14 cellular contexts compared by ENCODE assay signal in genomic region chr14:51431033-51431709, GRCh38.
DNase-seq lines count a peak whose midpoint lies in the region; ATAC-seq and TF ChIP-seq lines count a peak whose summit lies in the region.
"Had no signal": no experiment of that assay in that cellular context is flagged by ENCODE, and none has a peak within 500 bp of the region (broad histone marks: within the 10 kb centered on the region; RNA-seq: fewer than 3 reads in every experiment).

No MANE protein-coding gene starts in this region.

- no peak overlapping the region for H3K4me2 ChIP-seq in SK-N-SH

- H3K4me1 ChIP-seq in SK-N-SH (ENCODE audit: control insufficient read depth in 1 of 2, insufficient read depth in 2 of 2, low read depth in 1 of 2, low read length in 1 of 2) (peaks cover 4 to 16% of the 10 kb centered on the region in 2 experiments; a peak in 2 of 4 replicates), skeletal muscle tissue (ENCODE audit: control insufficient read depth in 3 of 3, insufficient read depth in 3 of 3, low read length in 3 of 3) (no peaks in the 10 kb centered on the region)

- TF ChIP-seq EP300 in SK-N-SH (IDR thresholded peaks at IDR 0.05; ENCODE audit: borderline replicate concordance in 1 of 2, low read depth in 1 of 2, low read length in 1 of 2): no peak

- H3K9me3 ChIP-seq in SK-N-SH: no peaks in the 10 kb centered on the region
- H3K9me3 ChIP-seq in skeletal muscle tissue (ENCODE audit: control insufficient read depth in 3 of 3, low read length in 3 of 3): no peaks in the 10 kb centered on the region
- no peaks in the 10 kb centered on the region for H3K9me3 ChIP-seq in WERI-Rb-1 (ENCODE audit: severe bottlenecking)
- H3K9me3 ChIP-seq: heart right ventricle had no signal

- no peak for TF ChIP-seq CTCF in SK-N-SH (IDR thresholded peaks at IDR 0.05)
- no peak for TF ChIP-seq CTCF in brain (conservative IDR thresholded peaks at IDR 0.05)
- TF ChIP-seq CTCF in WERI-Rb-1 (IDR thresholded peaks at IDR 0.05; ENCODE audit: low read depth, low read length): no peak

- H3K9me2 ChIP-seq in SK-N-SH: no peaks in the 10 kb centered on the region

- no peaks in the 10 kb centered on the region for H4K20me1 ChIP-seq in SK-N-SH (ENCODE audit: insufficient read depth)

- no peaks in the 10 kb centered on the region for H3K36me3 Mint-ChIP-seq in brain

- no peaks in the 10 kb centered on the region for H3K27me3 ChIP-seq in SK-N-SH (ENCODE audit: insufficient read depth)
- H3K27me3 ChIP-seq in skeletal muscle tissue (ENCODE audit: control insufficient read depth in 3 of 3, insufficient read depth in 3 of 3, low read length in 3 of 3): no peaks in the 10 kb centered on the region
- no peaks in the 10 kb centered on the region for H3K27me3 ChIP-seq in WERI-Rb-1 (ENCODE audit: insufficient read depth, low read depth, severe bottlenecking)
- H3K27me3 ChIP-seq: heart right ventricle had no signal

- H3K4me3 ChIP-seq in SK-N-SH (ENCODE audit: low read depth in 2 of 2, low read length in 1 of 2) (no peak overlapping the region), skeletal muscle tissue (ENCODE audit: low read length in 3 of 3) (no peak overlapping the region), WERI-Rb-1 (ENCODE audit: low read depth, low read length) (no peak overlapping the region)
- H3K4me3 ChIP-seq: coronary artery, heart right ventricle had no signal

- POLR2A ChIA-PET in SK-N-SH (lab: Yijun Ruan, JAX): no interaction called here

- no peak overlapping the region for H2AFZ ChIP-seq in SK-N-SH (ENCODE audit: low read depth)

- H3K79me2 ChIP-seq in SK-N-SH (ENCODE audit: insufficient read depth): no peaks in the 10 kb centered on the region

- peaks cover 0 to 4% (median 0%) of the 10 kb centered on the region in 5 experiments for H3K9me3 Mint-ChIP-seq in brain

- H3K27ac ChIP-seq in SK-N-SH (ENCODE audit: low read depth in 2 of 2, low read length in 1 of 2): no peak overlapping the region
- H3K27ac ChIP-seq in skeletal muscle tissue (ENCODE audit: low read depth, low read length): peak overlapping the region; percentile 33
- H3K27ac ChIP-seq in WERI-Rb-1: no peak overlapping the region
- H3K27ac ChIP-seq: 22Rv1, coronary artery had no signal

- peak overlapping the region in 4 of 5 experiments; percentile 26 to 70 (median 50) for H3K27ac Mint-ChIP-seq in brain

- no peak overlapping the region for H3K9ac ChIP-seq in SK-N-SH
- H3K9ac ChIP-seq in skeletal muscle tissue (ENCODE audit: low read depth in 1 of 3, low read length in 3 of 3): no peak overlapping the region

- ATAC-seq in SK-N-SH treated with all-trans-retinoic acid at 6 μM for 48 hours (no peak), HG02840 (IDR thresholded peaks at IDR 0.05; ENCODE audit: low FRiP score, unreplicated experiment) (peak; percentile 63)

- CTCF ChIA-PET in SK-N-SH (lab: Yijun Ruan, JAX): interaction anchor here (1.1 kb wide), 1 partner anchor 221 kb away, joined by 3 read pairs; no protein-coding TSS in a partner anchor

- peaks cover 3% of the 10 kb centered on the region for H3F3A ChIP-seq in SK-N-SH (replicated peaks; ENCODE audit: insufficient read depth)

- 75% methylated on average over 3 of the region's 3 CpGs for WGBS in SK-N-SH (ENCODE audit: low lambda C conversion rate)

- DNase-seq in SK-N-SH (no peak), occipital lobe (lab: John Stamatoyannopoulos, UW) (no peak), NCI-H345 treated with DMSO at 0.1 percent for 48 hours (lab: John Stamatoyannopoulos, UW; ENCODE audit: unreplicated experiment) (no peak), WERI-Rb-1 (no peak)
- DNase-seq: DMS53, heart right ventricle, NCI-H187, small intestine had no signal

- H3K36me3 ChIP-seq in SK-N-SH (replicated peaks in 1 of 2; ENCODE audit: control insufficient read depth in 1 of 2, insufficient read depth in 2 of 2, low read length in 1 of 2) (no peaks in the 10 kb centered on the region), skeletal muscle tissue (ENCODE audit: control insufficient read depth in 3 of 3, insufficient read depth in 3 of 3, low read length in 3 of 3) (no peaks in the 10 kb centered on the region), WERI-Rb-1 (no peaks in the 10 kb centered on the region)
- H3K36me3 ChIP-seq: heart right ventricle had no signal

- no peaks in the 10 kb centered on the region for H3K27me3 Mint-ChIP-seq in brain

- peak overlapping the region in 1 of 5 experiments; percentile 25 for H3K4me3 Mint-ChIP-seq in brain

- no peak for TF ChIP-seq RAD21 in SK-N-SH (IDR thresholded peaks at IDR 0.05; ENCODE audit: low read length)

- H3K4me1 Mint-ChIP-seq in brain: peaks cover 39% of the 10 kb centered on the region

TF ChIP-seq in SK-N-SH, 30 proteins besides CTCF, POLR2A, EP300 and RAD21:
- TF ChIP-seq PBX3 (IDR thresholded peaks at IDR 0.05): peak; percentile 24; the same call in 1 of the 2 replicates
- no peak for TF ChIP-seq MXI1 (IDR thresholded peaks at IDR 0.05; ENCODE audit: low read depth, low read length)

TF ChIP-seq in SK-N-SH treated with all-trans-retinoic acid at 6 μM for 48 hours, 23 proteins besides CTCF, POLR2A, EP300 and RAD21:
- TF ChIP-seq ESRRG (CRISPR knock-in tag; IDR thresholded peaks at IDR 0.05): no peak
- TF ChIP-seq TCF4 (CRISPR knock-in tag; IDR thresholded peaks at IDR 0.05; ENCODE audit: borderline replicate concordance): no peak
- no peak for TF ChIP-seq ARNTL (CRISPR knock-in tag; IDR thresholded peaks at IDR 0.05; ENCODE audit: borderline replicate concordance, low read depth)
- TF ChIP-seq ZC3H10 (CRISPR knock-in tag; IDR thresholded peaks at IDR 0.05): no peak
- no peak for TF ChIP-seq ZNF70 (CRISPR knock-in tag; IDR thresholded peaks at IDR 0.05)
- TF ChIP-seq ZFP30 (CRISPR knock-in tag; IDR thresholded peaks at IDR 0.05): no peak
- no peak for TF ChIP-seq ZNF8 (CRISPR knock-in tag; IDR thresholded peaks at IDR 0.05)
TF ChIP-seq in SK-N-SH treated with all-trans-retinoic acid at 6 μM for 48 hours: peak in this region for 0.
